In genomic region chr3:172836390-172836997, GRCh38 we compare ENCODE assay signal across 8 cellular contexts.
DNase-seq lines count a peak whose midpoint lies in the region; ATAC-seq and TF ChIP-seq lines count a peak whose summit lies in the region.

No MANE protein-coding gene starts in this region.

- H3K4me3 ChIP-seq in Panc1 (ENCODE audit: low read depth in 2 of 2, low read length in 2 of 2) (no peak overlapping the region), epithelial cell of proximal tubule (ENCODE audit: low read depth, low read length) (no peak overlapping the region)

- H3K36me3 Mint-ChIP-seq in nephron progenitor cell (ENCODE audit: low read depth) = no peaks in the 10 kb centered on the region

- POLR2A ChIA-PET in Panc1 (lab: Charles Lee) = no interaction called here

- H3K27ac Mint-ChIP-seq in nephron progenitor cell = no peak overlapping the region

- no peak overlapping the region for H3K4me3 Mint-ChIP-seq in nephron progenitor cell

- TF ChIP-seq CTCF in C4-2B (conservative IDR thresholded peaks at IDR 0.05) = peak; percentile 92
- TF ChIP-seq CTCF in Panc1 (IDR thresholded peaks at IDR 0.05) = peak; percentile 80
- peak; percentile 84 for TF ChIP-seq CTCF in epithelial cell of proximal tubule (conservative IDR thresholded peaks at IDR 0.05; ENCODE audit: low read depth, low read length)
- peak; percentile 71 for TF ChIP-seq CTCF in nephron progenitor cell (IDR thresholded peaks at IDR 0.05)

- peaks cover 8% of the 10 kb centered on the region; the same call in 1 of the 2 replicates for H3K27me3 ChIP-seq in Panc1 (ENCODE audit: control insufficient read depth, insufficient read depth, low read length)

- ATAC-seq in GM18868 (IDR thresholded peaks at IDR 0.05; ENCODE audit: unreplicated experiment) (peak; percentile 80), Panc1 (peak; percentile 88), HG02678 (IDR thresholded peaks at IDR 0.05; ENCODE audit: unreplicated experiment) (no peak)

- CTCF ChIA-PET in Panc1 (lab: Charles Lee) = interaction anchor here (0.7 kb wide), 1 partner anchor 94 kb away, joined by 6 read pairs; no protein-coding TSS in a partner anchor

- in situ Hi-C loops in Panc1 (cut with HindIII; ENCODE audit: low pct_unique_long_range_greater_than_20kb, low sequenced_read_pairs) = no loop called here

- H3K27ac ChIP-seq in C4-2B (no peak overlapping the region), Panc1 (ENCODE audit: low read length) (no peak overlapping the region)

- H3K9me3 ChIP-seq in Panc1 (ENCODE audit: control insufficient read depth, insufficient read depth, low read depth, low read length) = no peaks in the 10 kb centered on the region

- peaks cover 2% of the 10 kb centered on the region for H3K27me3 Mint-ChIP-seq in nephron progenitor cell (ENCODE audit: low read depth, poor library complexity)

- no peaks in the 10 kb centered on the region for H3K9me3 Mint-ChIP-seq in nephron progenitor cell

- H3K36me3 ChIP-seq in Panc1 (ENCODE audit: control insufficient read depth, insufficient read depth, low read length) = no peaks in the 10 kb centered on the region

- DNase-seq in HuH-7 (ENCODE audit: low spot score) (peak; percentile 18), Panc1 (ENCODE audit: low read depth, low spot score) (peak; percentile 32), epithelial cell of proximal tubule (ENCODE audit: low read depth) (no peak), nephron progenitor cell (peak; percentile 41)
- no peak for DNase-seq in effector CD4-positive, alpha-beta T cell

- H3K4me1 Mint-ChIP-seq in nephron progenitor cell = peaks cover 7% of the 10 kb centered on the region

- H3K4me1 ChIP-seq in Panc1 (ENCODE audit: control insufficient read depth, insufficient read depth, low read length) = no peaks in the 10 kb centered on the region

- intact Hi-C loops in Panc1 (cut with micrococcal nuclease; ENCODE audit: unreplicated experiment) = loop anchor here (5.0 to 10.0 kb wide), 2 partner anchors 148 to 211 kb away; no protein-coding TSS in a partner anchor

- BruUV-seq in Panc1 (replicated peaks; lab: Mats Ljungman, UMichigan) = no TSS peak

Comparison
In these comparisons a context has a peak if more than half of its experiments do, and no peak if none do; other contexts are left out.
1. DNase-seq: peak in HuH-7 (single experiment), Panc1 (single experiment) and nephron progenitor cell (single experiment); none in epithelial cell of proximal tubule (single experiment) and effector CD4-positive, alpha-beta T cell (single experiment).
2. Peak in every context shown above with its lines, with median percentiles within 50 percentile points of each other: CTCF ChIP-seq.